In the genomic region with DNA sequence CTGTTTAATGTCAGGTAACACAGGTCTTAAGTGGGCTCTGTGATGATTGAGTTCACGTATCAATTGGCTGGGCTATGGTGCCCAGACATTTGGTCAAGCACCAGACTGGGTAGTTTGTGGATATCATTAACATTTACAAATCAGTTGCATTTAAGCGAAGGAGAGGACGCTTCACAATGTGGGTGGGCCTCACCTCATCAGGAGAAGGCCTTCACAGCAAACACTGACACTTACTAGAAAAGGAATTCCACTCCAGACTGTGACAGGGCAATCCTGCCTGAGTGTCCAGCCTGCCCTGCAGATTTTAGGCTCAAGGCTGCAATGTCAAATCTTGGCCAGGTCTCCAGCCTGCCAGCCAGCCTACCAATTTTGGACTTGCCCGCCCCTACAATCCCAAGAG, we compare ENCODE assay signal across 8 cellular contexts.
"Had no signal": no experiment of that assay in that cellular context is flagged by ENCODE, and none has a peak within 500 bp of the region (broad histone marks: within the 10 kb centered on the region; RNA-seq: fewer than 3 reads in every experiment).

No MANE protein-coding gene starts in this region.

- H3K36me3 ChIP-seq: HAP-1 had no signal

- H3K9me3 ChIP-seq: HAP-1 had no signal

- H3K27ac ChIP-seq: GM23248, HL-60 had no signal

- H3K4me3 ChIP-seq: GM23248, HAP-1 had no signal

- DNase-seq: GM23248, GOT3, H7, IMR-90, KBM-7 had no signal

- H3K9ac ChIP-seq: GM23248 had no signal

- H2AFZ ChIP-seq: GM23248 had no signal

- ATAC-seq: HCT116 had no signal

- H3K4me1 ChIP-seq: HAP-1 had no signal
